Comparison of ENCODE assay signal across 1 cellular context in genomic region chr22:30289126-30289979, GRCh38.
TF ChIP-seq lines count a peak whose summit lies in the region.

CASTOR1 (minus strand) TSS chr22:30289505; CDS start chr22:30289497, 8 bp downstream.

TF ChIP-seq in GM12878, 131 proteins besides CTCF, POLR2A, EP300 and RAD21 (continued from another document and continues in another):
- TF ChIP-seq YY1 (IDR thresholded peaks at IDR 0.05; ENCODE audit: low read depth, low read length) (peak; percentile 10; the same call in 1 of the 2 replicates), NFIC (IDR thresholded peaks at IDR 0.05; ENCODE audit: low read depth, low read length) (no peak), ELK1 (IDR thresholded peaks at IDR 0.05; ENCODE audit: low read depth, low read length) (no peak), POLR2AphosphoS2 (IDR thresholded peaks at IDR 0.05; ENCODE audit: low read depth, low read length) (0 out of 2 replicates have a peak, but pooled peaks have one; percentile 46), NRF1 (conservative IDR thresholded peaks at IDR 0.05; ENCODE audit: low read depth, low read length) (no peak), RAD51 (IDR thresholded peaks at IDR 0.05) (no peak), SMARCA5 (IDR thresholded peaks at IDR 0.05) (peak; percentile 61; the same call in 1 of the 2 replicates), BCL3 (IDR thresholded peaks at IDR 0.05; ENCODE audit: borderline replicate concordance, insufficient read depth, low read depth, low read length, poor library complexity, severe bottlenecking) (peak; percentile 68), ZNF384 (IDR thresholded peaks at IDR 0.05; ENCODE audit: borderline replicate concordance, low read depth, low read length) (no peak), NFYA (IDR thresholded peaks at IDR 0.05; ENCODE audit: borderline replicate concordance, low read depth, low read length) (no peak), SIN3A (IDR thresholded peaks at IDR 0.05; ENCODE audit: low read depth, low read length) (no peak), ZSCAN29 (IDR thresholded peaks at IDR 0.05) (peak; percentile 90), CBX5 (IDR thresholded peaks at IDR 0.05; ENCODE audit: low read depth) (no peak), SIX5 (IDR thresholded peaks at IDR 0.05; ENCODE audit: low read depth, low read length, severe bottlenecking) (no peak), IKZF1 (conservative IDR thresholded peaks at IDR 0.05) (peak; percentile 68), TCF7 (IDR thresholded peaks at IDR 0.05; ENCODE audit: borderline replicate concordance) (no peak), ZNF217 (IDR thresholded peaks at IDR 0.05) (no peak), SUZ12 (IDR thresholded peaks at IDR 0.05; ENCODE audit: unreplicated experiment) (no peak), ZNF687 (IDR thresholded peaks at IDR 0.05) (no peak), EED (IDR thresholded peaks at IDR 0.05; ENCODE audit: low read depth) (no peak), ZNF24 (IDR thresholded peaks at IDR 0.05) (no peak), TARDBP (IDR thresholded peaks at IDR 0.05; ENCODE audit: borderline replicate concordance) (no peak), NR2C1 (IDR thresholded peaks at IDR 0.05) (no peak), CHD4 (IDR thresholded peaks at IDR 0.05) (no peak), RFX5 (IDR thresholded peaks at IDR 0.05; ENCODE audit: low read depth, low read length) (0 out of 2 replicates have a peak, but pooled peaks have one; percentile 39), ZBTB40 (IDR thresholded peaks at IDR 0.05; ENCODE audit: borderline replicate concordance) (no peak), KLF5 (IDR thresholded peaks at IDR 0.05; ENCODE audit: partially characterized antibody) (no peak), SP1 (IDR thresholded peaks at IDR 0.05; ENCODE audit: low read depth, low read length) (peak; percentile 72), RUNX3 (IDR thresholded peaks at IDR 0.05; ENCODE audit: low read length) (no peak; the same call in 1 of the 2 replicates), PRDM15 (CRISPR knock-in tag; IDR thresholded peaks at IDR 0.05) (no peak), BCL11A (IDR thresholded peaks at IDR 0.05; ENCODE audit: low read depth, low read length) (no peak), KAT2A (conservative IDR thresholded peaks at IDR 0.05; ENCODE audit: control insufficient read depth, low read depth, low read length) (no peak)
- TF ChIP-seq, protein P1, sequence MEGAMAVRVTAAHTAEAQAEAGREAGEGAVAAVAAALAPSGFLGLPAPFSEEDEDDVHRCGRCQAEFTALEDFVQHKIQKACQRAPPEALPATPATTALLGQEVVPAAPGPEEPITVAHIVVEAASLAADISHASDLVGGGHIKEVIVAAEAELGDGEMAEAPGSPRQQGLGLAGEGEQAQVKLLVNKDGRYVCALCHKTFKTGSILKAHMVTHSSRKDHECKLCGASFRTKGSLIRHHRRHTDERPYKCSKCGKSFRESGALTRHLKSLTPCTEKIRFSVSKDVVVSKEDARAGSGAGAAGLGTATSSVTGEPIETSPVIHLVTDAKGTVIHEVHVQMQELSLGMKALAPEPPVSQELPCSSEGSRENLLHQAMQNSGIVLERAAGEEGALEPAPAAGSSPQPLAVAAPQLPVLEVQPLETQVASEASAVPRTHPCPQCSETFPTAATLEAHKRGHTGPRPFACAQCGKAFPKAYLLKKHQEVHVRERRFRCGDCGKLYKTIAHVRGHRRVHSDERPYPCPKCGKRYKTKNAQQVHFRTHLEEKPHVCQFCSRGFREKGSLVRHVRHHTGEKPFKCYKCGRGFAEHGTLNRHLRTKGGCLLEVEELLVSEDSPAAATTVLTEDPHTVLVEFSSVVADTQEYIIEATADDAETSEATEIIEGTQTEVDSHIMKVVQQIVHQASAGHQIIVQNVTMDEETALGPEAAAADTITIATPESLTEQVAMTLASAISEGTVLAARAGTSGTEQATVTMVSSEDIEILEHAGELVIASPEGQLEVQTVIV (IDR thresholded peaks at IDR 0.05; ENCODE audit: borderline replicate concordance, partially characterized antibody), result no peak
- TF ChIP-seq, protein P2, sequence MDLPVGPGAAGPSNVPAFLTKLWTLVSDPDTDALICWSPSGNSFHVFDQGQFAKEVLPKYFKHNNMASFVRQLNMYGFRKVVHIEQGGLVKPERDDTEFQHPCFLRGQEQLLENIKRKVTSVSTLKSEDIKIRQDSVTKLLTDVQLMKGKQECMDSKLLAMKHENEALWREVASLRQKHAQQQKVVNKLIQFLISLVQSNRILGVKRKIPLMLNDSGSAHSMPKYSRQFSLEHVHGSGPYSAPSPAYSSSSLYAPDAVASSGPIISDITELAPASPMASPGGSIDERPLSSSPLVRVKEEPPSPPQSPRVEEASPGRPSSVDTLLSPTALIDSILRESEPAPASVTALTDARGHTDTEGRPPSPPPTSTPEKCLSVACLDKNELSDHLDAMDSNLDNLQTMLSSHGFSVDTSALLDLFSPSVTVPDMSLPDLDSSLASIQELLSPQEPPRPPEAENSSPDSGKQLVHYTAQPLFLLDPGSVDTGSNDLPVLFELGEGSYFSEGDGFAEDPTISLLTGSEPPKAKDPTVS (IDR thresholded peaks at IDR 0.05; ENCODE audit: low read depth, low read length), result no peak
- TF ChIP-seq, protein P3, sequence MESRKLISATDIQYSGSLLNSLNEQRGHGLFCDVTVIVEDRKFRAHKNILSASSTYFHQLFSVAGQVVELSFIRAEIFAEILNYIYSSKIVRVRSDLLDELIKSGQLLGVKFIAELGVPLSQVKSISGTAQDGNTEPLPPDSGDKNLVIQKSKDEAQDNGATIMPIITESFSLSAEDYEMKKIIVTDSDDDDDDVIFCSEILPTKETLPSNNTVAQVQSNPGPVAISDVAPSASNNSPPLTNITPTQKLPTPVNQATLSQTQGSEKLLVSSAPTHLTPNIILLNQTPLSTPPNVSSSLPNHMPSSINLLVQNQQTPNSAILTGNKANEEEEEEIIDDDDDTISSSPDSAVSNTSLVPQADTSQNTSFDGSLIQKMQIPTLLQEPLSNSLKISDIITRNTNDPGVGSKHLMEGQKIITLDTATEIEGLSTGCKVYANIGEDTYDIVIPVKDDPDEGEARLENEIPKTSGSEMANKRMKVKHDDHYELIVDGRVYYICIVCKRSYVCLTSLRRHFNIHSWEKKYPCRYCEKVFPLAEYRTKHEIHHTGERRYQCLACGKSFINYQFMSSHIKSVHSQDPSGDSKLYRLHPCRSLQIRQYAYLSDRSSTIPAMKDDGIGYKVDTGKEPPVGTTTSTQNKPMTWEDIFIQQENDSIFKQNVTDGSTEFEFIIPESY (IDR thresholded peaks at IDR 0.05), result no peak
- TF ChIP-seq, protein P4, sequence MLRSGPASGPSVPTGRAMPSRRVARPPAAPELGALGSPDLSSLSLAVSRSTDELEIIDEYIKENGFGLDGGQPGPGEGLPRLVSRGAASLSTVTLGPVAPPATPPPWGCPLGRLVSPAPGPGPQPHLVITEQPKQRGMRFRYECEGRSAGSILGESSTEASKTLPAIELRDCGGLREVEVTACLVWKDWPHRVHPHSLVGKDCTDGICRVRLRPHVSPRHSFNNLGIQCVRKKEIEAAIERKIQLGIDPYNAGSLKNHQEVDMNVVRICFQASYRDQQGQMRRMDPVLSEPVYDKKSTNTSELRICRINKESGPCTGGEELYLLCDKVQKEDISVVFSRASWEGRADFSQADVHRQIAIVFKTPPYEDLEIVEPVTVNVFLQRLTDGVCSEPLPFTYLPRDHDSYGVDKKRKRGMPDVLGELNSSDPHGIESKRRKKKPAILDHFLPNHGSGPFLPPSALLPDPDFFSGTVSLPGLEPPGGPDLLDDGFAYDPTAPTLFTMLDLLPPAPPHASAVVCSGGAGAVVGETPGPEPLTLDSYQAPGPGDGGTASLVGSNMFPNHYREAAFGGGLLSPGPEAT (IDR thresholded peaks at IDR 0.05; ENCODE audit: low read depth), result no peak
